ENCODE assay signal across 9 cellular contexts in genomic region chr3:43180027-43180426, GRCh38.
DNase-seq lines count a peak whose midpoint lies in the region; ATAC-seq, FAIRE-seq and TF ChIP-seq lines count a peak whose summit lies in the region.
"Had no signal": no experiment of that assay in that cellular context is flagged by ENCODE, and none has a peak within 500 bp of the region (broad histone marks: within the 10 kb centered on the region; RNA-seq: fewer than 3 reads in every experiment).

No MANE protein-coding gene starts in this region.

- H3K27ac Mint-ChIP-seq in CD14-positive monocyte: peak overlapping the region; percentile 91 to 97 (median 95)

- H3K27me3 Mint-ChIP-seq in CD14-positive monocyte (ENCODE audit: low read depth in 3 of 3): peaks cover 0 to 5% (median 0%) of the 10 kb centered on the region in 3 donors

- no peaks in the 10 kb centered on the region for H3K36me3 ChIP-seq in effector memory CD4-positive, alpha-beta T cell (ENCODE audit: control insufficient read depth, insufficient read depth, low read length)
- H3K36me3 ChIP-seq in pancreas: no peaks in the 10 kb centered on the region

- H3K27me3 ChIP-seq in effector memory CD4-positive, alpha-beta T cell (replicated peaks; ENCODE audit: control insufficient read depth, insufficient read depth, low read length, poor library complexity, severe bottlenecking): no peaks in the 10 kb centered on the region
- no peaks in the 10 kb centered on the region for H3K27me3 ChIP-seq in pancreas

- peaks cover 0 to 3% (median 0%) of the 10 kb centered on the region in 7 donors for H3K9me3 Mint-ChIP-seq in CD14-positive monocyte

- peak overlapping the region; percentile 18 to 85 for H3K4me3 Mint-ChIP-seq in CD14-positive monocyte
- H3K4me3 Mint-ChIP-seq: brain had no signal

- FAIRE-seq in pancreas (lab: Jason Lieb, UNC): no peak

- TF ChIP-seq CTCF in CD14-positive monocyte (IDR thresholded peaks at IDR 0.05) (no peak), pancreas (IDR thresholded peaks at IDR 0.05) (no peak)

- H3K36me3 Mint-ChIP-seq in CD14-positive monocyte: no peaks in the 10 kb centered on the region
- H3K36me3 Mint-ChIP-seq: brain had no signal

- no peaks in the 10 kb centered on the region for H3K9me3 ChIP-seq in effector memory CD4-positive, alpha-beta T cell (ENCODE audit: control insufficient read depth, low read length)
- H3K9me3 ChIP-seq in pancreas: no peaks in the 10 kb centered on the region

- peak overlapping the region; percentile 32 for H3K4me3 ChIP-seq in effector memory CD4-positive, alpha-beta T cell (ENCODE audit: insufficient read depth, low read depth, low read length, poor library complexity, severe bottlenecking)
- no peak overlapping the region for H3K4me3 ChIP-seq in pancreas

- ATAC-seq in GM21723 (IDR thresholded peaks at IDR 0.05; ENCODE audit: unreplicated experiment): peak; percentile 69
- peak in 3 of 4 donors; percentile 26 to 60 (median 55) for ATAC-seq in pancreas
- ATAC-seq in HG03520 (IDR thresholded peaks at IDR 0.05; ENCODE audit: unreplicated experiment): no peak

- H3K4me1 ChIP-seq in effector memory CD4-positive, alpha-beta T cell (ENCODE audit: control insufficient read depth, insufficient read depth, low read length, poor library complexity, severe bottlenecking): peaks cover 33% of the 10 kb centered on the region
- H3K4me1 ChIP-seq in pancreas: peaks cover 0 to 17% (median 13%) of the 10 kb centered on the region in 3 donors

- intact Hi-C loops in CD14-positive monocyte (cut with micrococcal nuclease): loop anchor here in 1 of 2 donors (10.0 kb wide), 1 partner anchor 105 kb away; the partner anchor contains the start of gene SNRK
- intact Hi-C loops in pancreas (cut with DNase I): no loop called here

- WGBS in pancreas, 2 donors: 35 to 36% methylated on average over 4 of the region's 4 CpGs

- DNase-seq in CD14-positive monocyte (ENCODE audit: low spot score) (peak; percentile 71), SKM-1 (lab: John Stamatoyannopoulos, UW; ENCODE audit: unreplicated experiment) (peak; percentile 26), pancreas (no peak), ACHN (no peak), substantia nigra (lab: John Stamatoyannopoulos, UW) (no peak)
- peak in 1 of 3 donors; percentile 20 for DNase-seq in effector memory CD4-positive, alpha-beta T cell

- peak overlapping the region; percentile 52 for H3K27ac ChIP-seq in effector memory CD4-positive, alpha-beta T cell (ENCODE audit: insufficient read depth, low read length, poor library complexity, severe bottlenecking)
- H3K27ac ChIP-seq in pancreas (peak overlapping the region; percentile 12 to 79 (median 66)), substantia nigra (ENCODE audit: low read depth, low read length, poor library complexity, severe bottlenecking) (no peak overlapping the region)

- peaks cover 70% of the 10 kb centered on the region for H3K4me1 Mint-ChIP-seq in CD14-positive monocyte

- in situ Hi-C loops in ACHN (cut with HindIII; ENCODE audit: low pct_ligation_motif_present, low pct_unique_long_range_greater_than_20kb, low sequenced_read_pairs): no loop called here

Comparison
In these comparisons a context has a peak if more than half of its experiments do, and no peak if none do; other contexts are left out.
1. DNase-seq: peak in CD14-positive monocyte (single experiment) and SKM-1 (single experiment); none in pancreas (0 of 6), ACHN (single experiment) and substantia nigra (0 of 49).